In genomic region chr3:136943396-136943795, GRCh38 we compare ENCODE assay signal across 23 cellular contexts. TPM values are rescaled to one million over a fixed set of nuclear protein-coding genes. Genes with fewer than 3 reads are reported as not detected.
A peak's percentile ranks its signal among the peaks of the same experiment; 100 is the strongest.
DNase-seq lines count a peak whose midpoint lies in the region; ATAC-seq and TF ChIP-seq lines count a peak whose summit lies in the region.
"Had no signal": no experiment of that assay in that cellular context is flagged by ENCODE, and none has a peak within 500 bp of the region (broad histone marks: within the 10 kb centered on the region; RNA-seq: fewer than 3 reads in every experiment).

No MANE protein-coding gene starts in this region.

- peaks cover 5 to 32% (median 18%) of the 10 kb centered on the region in 3 donors for H3K36me3 Mint-ChIP-seq in CD8-positive, alpha-beta memory T cell
- H3K36me3 Mint-ChIP-seq in nephron progenitor cell (ENCODE audit: low read depth) = peaks cover 43% of the 10 kb centered on the region

- H2AFZ ChIP-seq in SU-DHL-6 (ENCODE audit: low read depth, low read length, severe bottlenecking) = no peak overlapping the region
- H2AFZ ChIP-seq in fibroblast of lung (ENCODE audit: low read length) = no peak overlapping the region

- intact Hi-C loops in thyroid gland (cut with DNase I) = no loop called here

- peaks cover 16% of the 10 kb centered on the region for H3K4me1 ChIP-seq in CD8-positive, alpha-beta memory T cell (ENCODE audit: insufficient read depth, low read length)
- H3K4me1 ChIP-seq in fibroblast of lung (ENCODE audit: control insufficient read depth, extremely low read depth, insufficient read depth, low read length) (peaks cover 5% of the 10 kb centered on the region), thyroid gland (peaks cover 0 to 14% of the 10 kb centered on the region in 2 donors)

- TF ChIP-seq CTCF in SU-DHL-6 (IDR thresholded peaks at IDR 0.05; ENCODE audit: insufficient read depth, low read length, poor library complexity, severe bottlenecking) = no peak
- no peak for TF ChIP-seq CTCF in fibroblast of lung (conservative IDR thresholded peaks at IDR 0.05 in 1 of 2, IDR thresholded peaks at IDR 0.05 in 1 of 2; ENCODE audit: low read depth in 1 of 2, low read length in 2 of 2)
- no peak for TF ChIP-seq CTCF in nephron progenitor cell (IDR thresholded peaks at IDR 0.05)
- TF ChIP-seq CTCF in thyroid gland (IDR thresholded peaks at IDR 0.05) = no peak

- POLR2A ChIA-PET in CD8-positive, alpha-beta memory T cell (lab: Charles Lee) = no interaction called here

- peak overlapping the region; percentile 1 to 52 (median 20) for H3K27ac Mint-ChIP-seq in CD8-positive, alpha-beta memory T cell
- peak overlapping the region; percentile 44 for H3K27ac Mint-ChIP-seq in nephron progenitor cell
- H3K27ac Mint-ChIP-seq: progenitor cell of endocrine pancreas had no signal

- H3F3A ChIP-seq in SU-DHL-6 (ENCODE audit: insufficient read depth) = peaks cover 25% of the 10 kb centered on the region

- no peaks in the 10 kb centered on the region for H3K9me3 Mint-ChIP-seq in CD8-positive, alpha-beta memory T cell
- H3K9me3 Mint-ChIP-seq in nephron progenitor cell = peaks cover 4% of the 10 kb centered on the region
- H3K9me3 Mint-ChIP-seq: activated T-cell treated with anti-CD3 and anti-CD28 coated beads, Interleukin-2, amount 50 U/mL, for 4 hours had no signal

- H3K27ac ChIP-seq in CD8-positive, alpha-beta memory T cell (ENCODE audit: low read depth, low read length) = no peak overlapping the region
- H3K27ac ChIP-seq in SU-DHL-6 (ENCODE audit: low read depth, low read length) = 0 out of 2 replicates have a peak overlapping the region, but pooled peaks have one; percentile 21
- H3K27ac ChIP-seq in fibroblast of lung (ENCODE audit: insufficient read depth, low read length) = no peak overlapping the region
- H3K27ac ChIP-seq in thyroid gland = no peak overlapping the region
- H3K27ac ChIP-seq: thoracic aorta had no signal

- H3K4me2 ChIP-seq in SU-DHL-6 (ENCODE audit: low read depth, low read length, poor library complexity, severe bottlenecking) = no peak overlapping the region
- H3K4me2 ChIP-seq in fibroblast of lung (ENCODE audit: extremely low read depth, insufficient read depth, low read length) = peak overlapping the region; percentile 45
- H3K4me2 ChIP-seq: SK-N-SH had no signal

- H3K79me2 ChIP-seq in SU-DHL-6 (ENCODE audit: insufficient read depth, low read length) (peaks cover 67% of the 10 kb centered on the region), fibroblast of lung (ENCODE audit: control insufficient read depth, insufficient read depth, low read length) (peaks cover 10% of the 10 kb centered on the region)

- H3K27me3 ChIP-seq in CD8-positive, alpha-beta memory T cell (ENCODE audit: insufficient read depth, low read length, poor library complexity, severe bottlenecking) = no peaks in the 10 kb centered on the region
- no peaks in the 10 kb centered on the region for H3K27me3 ChIP-seq in SU-DHL-6 (ENCODE audit: low read length)
- H3K27me3 ChIP-seq in fibroblast of lung (ENCODE audit: control insufficient read depth, insufficient read depth, low read length) = no peaks in the 10 kb centered on the region
- no peaks in the 10 kb centered on the region for H3K27me3 ChIP-seq in thyroid gland
- H3K27me3 ChIP-seq: sigmoid colon had no signal

- WGBS in thyroid gland, 2 donors = 61 to 73% methylated on average over 3 of the region's 3 CpGs

- no peak overlapping the region for H3K9ac ChIP-seq in SU-DHL-6 (ENCODE audit: low read length)
- H3K9ac ChIP-seq in fibroblast of lung (ENCODE audit: insufficient read depth, low read length) = no peak overlapping the region
- H3K9ac ChIP-seq: SK-N-SH had no signal

- H3K4me3 ChIP-seq in CD8-positive, alpha-beta memory T cell (ENCODE audit: low read length) = no peak overlapping the region
- H3K4me3 ChIP-seq in SU-DHL-6 (ENCODE audit: insufficient read depth, low read length, poor library complexity, severe bottlenecking) (no peak overlapping the region), fibroblast of lung (replicated peaks in 1 of 4; ENCODE audit: control extremely low read depth in 1 of 4, insufficient read depth in 1 of 4, low read depth in 3 of 4, low read length in 4 of 4) (no peak overlapping the region), thyroid gland (replicated peaks in 1 of 3) (no peak overlapping the region)
- H3K4me3 ChIP-seq: sigmoid colon, thoracic aorta had no signal

- CTCF ChIA-PET in CD8-positive, alpha-beta memory T cell (lab: Charles Lee) = no interaction called here

- H3K27me3 Mint-ChIP-seq in CD8-positive, alpha-beta memory T cell = peaks cover 0 to 3% of the 10 kb centered on the region in 2 donors
- H3K27me3 Mint-ChIP-seq in nephron progenitor cell (ENCODE audit: low read depth, poor library complexity) = no peaks in the 10 kb centered on the region
- H3K27me3 Mint-ChIP-seq: progenitor cell of endocrine pancreas had no signal

- no peaks in the 10 kb centered on the region for H4K20me1 ChIP-seq in SU-DHL-6 (ENCODE audit: low read depth, low read length)
- peaks cover 2% of the 10 kb centered on the region for H4K20me1 ChIP-seq in fibroblast of lung (ENCODE audit: control insufficient read depth, extremely low read depth, insufficient read depth, low read length)

- H3K9me2 ChIP-seq in SU-DHL-6 (replicated peaks; ENCODE audit: insufficient read depth, low read length) = no peaks in the 10 kb centered on the region
- H3K9me2 ChIP-seq: SK-N-SH had no signal

- H3K36me3 ChIP-seq in CD8-positive, alpha-beta memory T cell (ENCODE audit: insufficient read depth, low read length) = peaks cover 12% of the 10 kb centered on the region
- H3K36me3 ChIP-seq in SU-DHL-6 (ENCODE audit: low read length) = peaks cover 20% of the 10 kb centered on the region; the same call in 1 of the 2 replicates
- no peaks in the 10 kb centered on the region for H3K36me3 ChIP-seq in fibroblast of lung (ENCODE audit: control insufficient read depth, insufficient read depth, low read length)
- peaks cover 0 to 7% of the 10 kb centered on the region in 2 donors for H3K36me3 ChIP-seq in thyroid gland
- H3K36me3 ChIP-seq: thoracic aorta had no signal

- no peak for TF ChIP-seq POLR2A in thyroid gland (IDR thresholded peaks at IDR 0.05)

- peaks cover 66 to 87% (median 86%) of the 10 kb centered on the region in 3 donors for H3K4me1 Mint-ChIP-seq in CD8-positive, alpha-beta memory T cell
- H3K4me1 Mint-ChIP-seq in nephron progenitor cell = peaks cover 34% of the 10 kb centered on the region

- H3K9me3 ChIP-seq in CD8-positive, alpha-beta memory T cell (ENCODE audit: low read length) = no peaks in the 10 kb centered on the region
- H3K9me3 ChIP-seq in SU-DHL-6 (ENCODE audit: insufficient read depth, low read length) = no peaks in the 10 kb centered on the region
- H3K9me3 ChIP-seq in fibroblast of lung (ENCODE audit: control insufficient read depth, insufficient read depth, low read depth, low read length) = no peaks in the 10 kb centered on the region
- H3K9me3 ChIP-seq in thyroid gland = no peaks in the 10 kb centered on the region
- H3K9me3 ChIP-seq: sigmoid colon, SK-N-SH, thoracic aorta had no signal

- peak overlapping the region in 3 of 7 donors; percentile 3 to 6 (median 5) for H3K4me3 Mint-ChIP-seq in CD8-positive, alpha-beta memory T cell
- no peak overlapping the region for H3K4me3 Mint-ChIP-seq in nephron progenitor cell
- H3K4me3 Mint-ChIP-seq: activated T-cell treated with anti-CD3 and anti-CD28 coated beads, Interleukin-2, amount 50 U/mL, for 4 hours had no signal

- DNase-seq in CD8-positive, alpha-beta memory T cell = no peak
- DNase-seq in fibroblast of lung (ENCODE audit: low read depth in 2 of 2) (no peak), nephron progenitor cell (no peak), thyroid gland (no peak), SHP77 treated with DMSO at 0.1 percent for 48 hours (lab: John Stamatoyannopoulos, UW) (no peak)
- DNase-seq: activated CD4-positive, CD25-positive, alpha-beta regulatory T cell; activated CD8-positive, alpha-beta memory T cell treated with anti-CD3 and anti-CD28 coated beads for 24 hours; activated naive CD4-positive, alpha-beta T cell treated with anti-CD3 and anti-CD28 coated beads, Interleukin-2, amount 50 U/mL, for 16 hours; activated T-cell treated with anti-CD3 and anti-CD28 coated beads, Interleukin-2, amount 50 U/mL, for 4 hours; Calu3; effector CD8-positive, alpha-beta T cell; KG1; left cardiac atrium; NCI-H1436 treated with DMSO at 0.1 percent for 48 hours; NCI-H2171; NCI-H524 treated with DMSO at 0.1 percent for 48 hours; sigmoid colon; SK-N-SH; T-helper 9 cell had no signal

- ATAC-seq in activated CD4-positive, CD25-positive, alpha-beta regulatory T cell treated with anti-CD3 and anti-CD28 coated beads, Interleukin-2, amount 50 U/mL, for 24 hours = no peak
- ATAC-seq: activated T-cell treated with anti-CD3 and anti-CD28 coated beads, Interleukin-2, amount 50 U/mL, for 4 hours had no signal

RNA-seq across cellular contexts. Expression of gene IL20RB, which starts 14.4 kb away (rescaled TPM):
- under 1 TPM; 0.71 to 0.96 TPM for total RNA-seq in CD8-positive, alpha-beta memory T cell
- polyA plus RNA-seq in CD8-positive, alpha-beta memory T cell = 0.45 TPM
- total RNA-seq in fibroblast of lung (0.51 and 3.0 TPM in 2 replicates), thyroid gland (1 to 10 TPM in 2 of 4 donors, under 1 TPM in 1, not detected in 1; 0.33 to 1.6 (median 1.6) TPM)
- polyA plus RNA-seq in fibroblast of lung = 1.9 and 2.0 TPM in 2 replicates
- 1.5 and 2.0 TPM in 2 replicates for polyA plus RNA-seq in fibroblast of lung (2012)
- polyA minus RNA-seq in fibroblast of lung (ENCODE audit: low replicate concordance) = 7.6 and 11.3 TPM in 2 replicates
